Comparison of ENCODE assay signal across 7 cellular contexts in the genomic region with DNA sequence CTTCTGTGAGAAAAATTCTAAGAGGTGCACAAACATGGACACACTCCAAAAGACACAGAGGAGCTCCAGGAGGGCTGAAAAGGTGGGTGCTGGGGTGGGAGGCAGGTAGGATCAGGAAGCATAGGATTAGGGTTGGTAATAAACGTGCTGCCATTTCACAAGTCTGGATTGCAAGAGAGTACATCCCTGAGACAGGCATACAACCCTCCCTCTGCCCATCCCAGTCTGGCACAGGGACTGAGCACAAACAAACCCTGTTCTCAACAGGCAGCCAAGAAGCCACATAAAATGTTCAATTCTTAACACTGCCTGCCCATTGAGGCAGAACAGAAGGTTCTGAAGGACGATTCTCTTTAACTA. TPM values are rescaled to one million over a fixed set of nuclear protein-coding genes. Genes with fewer than 3 reads are reported as not detected.
DNase-seq lines count a peak whose midpoint lies in the region; ATAC-seq and TF ChIP-seq lines count a peak whose summit lies in the region.

No MANE protein-coding gene starts in this region.

- ATAC-seq in GM18867 (IDR thresholded peaks at IDR 0.05; ENCODE audit: unreplicated experiment): peak; percentile 21
- peak; percentile 17 for ATAC-seq in HG02884 (IDR thresholded peaks at IDR 0.05; ENCODE audit: unreplicated experiment)
- peak; percentile 4 for ATAC-seq in activated CD8-positive, alpha-beta T cell treated with anti-CD3 and anti-CD28 coated beads for 36 hours
- ATAC-seq in left lung: peak; percentile 21

- H3K4me1 Mint-ChIP-seq in activated CD8-positive, alpha-beta T cell treated with anti-CD3 and anti-CD28 coated beads for 36 hours (ENCODE audit: low read depth): peaks cover 67% of the 10 kb centered on the region

- H3K4me3 Mint-ChIP-seq in activated CD8-positive, alpha-beta T cell treated with anti-CD3 and anti-CD28 coated beads for 36 hours: peak overlapping the region; percentile 56

- H3K27me3 ChIP-seq in left lung: no peaks in the 10 kb centered on the region

- H3K9me3 ChIP-seq in left lung: no peaks in the 10 kb centered on the region

- no peaks in the 10 kb centered on the region for H3K9me3 Mint-ChIP-seq in activated CD8-positive, alpha-beta T cell treated with anti-CD3 and anti-CD28 coated beads for 36 hours

- peaks cover 7 to 36% of the 10 kb centered on the region in 2 donors for H3K4me1 ChIP-seq in left lung

- intact Hi-C loops in activated CD8-positive, alpha-beta T cell treated with anti-CD3 and anti-CD28 coated beads for 36 hours (cut with micrococcal nuclease): no loop called here
- intact Hi-C loops in left lung (cut with DNase I): no loop called here

- DNase-seq in activated CD8-positive, alpha-beta T cell treated with anti-CD3 and anti-CD28 coated beads for 36 hours: no peak
- DNase-seq in left lung: no peak
- DNase-seq in amniotic stem cell (lab: John Stamatoyannopoulos, UW): no peak
- DNase-seq in KG1 (lab: John Stamatoyannopoulos, UW): no peak
- DNase-seq in GM10248 (ENCODE audit: extremely low spot score): no peak

- peak overlapping the region; percentile 99 for H3K27ac Mint-ChIP-seq in activated CD8-positive, alpha-beta T cell treated with anti-CD3 and anti-CD28 coated beads for 36 hours

- H3K36me3 ChIP-seq in left lung: no peaks in the 10 kb centered on the region

- H3K4me3 ChIP-seq in left lung: no peak overlapping the region

- POLR2A ChIA-PET in activated CD8-positive, alpha-beta T cell treated with anti-CD3 and anti-CD28 coated beads for 36 hours (lab: Charles Lee): interaction anchor here (0.9 to 1.0 kb wide), 2 partner anchors 13 to 18 kb away, joined by 3 read pairs; a partner anchor contains a TSS
- POLR2A ChIA-PET in GM10248 (lab: Yijun Ruan, JAX): interaction anchor here (0.6 to 1.1 kb wide), 3 partner anchors 14 to 19 kb away, joined by 3 to 5 read pairs (median 4); no protein-coding TSS in a partner anchor

- H3K27me3 Mint-ChIP-seq in activated CD8-positive, alpha-beta T cell treated with anti-CD3 and anti-CD28 coated beads for 36 hours: no peaks in the 10 kb centered on the region

- TF ChIP-seq CTCF in activated CD8-positive, alpha-beta T cell treated with anti-CD3 and anti-CD28 coated beads for 36 hours (IDR thresholded peaks at IDR 0.05): no peak
- TF ChIP-seq CTCF in left lung (IDR thresholded peaks at IDR 0.05) (no peak), GM10248 (IDR thresholded peaks at IDR 0.05; ENCODE audit: control extremely low read depth, extremely low read depth, low read depth, missing control alignments) (no peak)

- H3K27ac ChIP-seq in left lung: peak overlapping the region; percentile 85 to 88

- peaks cover 20% of the 10 kb centered on the region for H3K36me3 Mint-ChIP-seq in activated CD8-positive, alpha-beta T cell treated with anti-CD3 and anti-CD28 coated beads for 36 hours (ENCODE audit: low read depth)

- CTCF ChIA-PET in activated CD8-positive, alpha-beta T cell treated with anti-CD3 and anti-CD28 coated beads for 36 hours (lab: Charles Lee): interaction anchor here (1.7 kb wide), 1 partner anchor 169 kb away, joined by 7 read pairs; a partner anchor contains a TSS
- CTCF ChIA-PET in GM10248 (lab: Yijun Ruan, JAX): interaction anchor here (1.0 to 1.9 kb wide), 5 partner anchors 12 to 276 kb away, joined by 3 to 7 read pairs (median 3); no protein-coding TSS in a partner anchor

RNA-seq across cellular contexts. Expression of a gene that starts 18.5 kb away (rescaled TPM):
- total RNA-seq in activated CD8-positive, alpha-beta T cell treated with anti-CD3 and anti-CD28 coated beads for 36 hours: 10 to 100 TPM; 26.8 to 28.1 TPM
- 1 to 10 TPM; 7.0 to 9.2 TPM for total RNA-seq in left lung
